In genomic region chr12:121223947-121224285, GRCh38 we compare ENCODE assay signal across 16 cellular contexts. TPM values are rescaled to one million over a fixed set of nuclear protein-coding genes. Genes with fewer than 3 reads are reported as not detected.
DNase-seq lines count a peak whose midpoint lies in the region; ATAC-seq, FAIRE-seq and TF ChIP-seq lines count a peak whose summit lies in the region.
"Had no signal": no experiment of that assay in that cellular context is flagged by ENCODE, and none has a peak within 500 bp of the region (broad histone marks: within the 10 kb centered on the region; RNA-seq: fewer than 3 reads in every experiment).

No MANE protein-coding gene starts in this region.

- CTCF ChIA-PET in T-cell (lab: Charles Lee) = interaction anchor here (0.5 to 1.6 kb wide), 4 partner anchors 16 to 165 kb away, joined by 3 to 5 read pairs (median 3); no protein-coding TSS in a partner anchor

- POLR2A ChIA-PET in T-cell (lab: Charles Lee) = interaction anchor here in 1 of 2 donors (0.6 kb wide), 1 partner anchor 172 kb away, joined by 8 read pairs; no protein-coding TSS in a partner anchor

- DNase-seq in stimulated activated naive CD8-positive, alpha-beta T cell treated with anti-CD3 and anti-CD28 coated beads, Interleukin-15, amount 100 ng/mL, for 72 hours = no peak
- DNase-seq in T-cell (no peak), memory B cell (ENCODE audit: low spot score in 2 of 2) (no peak), putamen (ENCODE audit: low spot score) (no peak), NCI-H1092 (lab: John Stamatoyannopoulos, UW) (no peak), GM12892 (ENCODE audit: insufficient read length) (no peak)
- DNase-seq: activated gamma-delta T cell, DMS79 treated with DMSO at 0.1 percent for 48 hours, IMR-90, NCI-H2081 treated with DMSO at 0.1 percent for 48 hours, NCI-H524 treated with DMSO at 0.1 percent for 48 hours, SJCRH30 had no signal

- H3K27me3 Mint-ChIP-seq in stimulated activated naive CD8-positive, alpha-beta T cell treated with anti-CD3 and anti-CD28 coated beads, Interleukin-15, Interleukin-2, amounts not matched to agents 100 ng/mL and 50 ng/mL, for 24 hours = no peaks in the 10 kb centered on the region
- no peaks in the 10 kb centered on the region for H3K27me3 Mint-ChIP-seq in stimulated activated naive CD8-positive, alpha-beta T cell treated with anti-CD3 and anti-CD28 coated beads, Interleukin-15, amount 100 ng/mL, for 72 hours
- H3K27me3 Mint-ChIP-seq in T-cell = no peaks in the 10 kb centered on the region
- H3K27me3 Mint-ChIP-seq in memory B cell = no peaks in the 10 kb centered on the region
- H3K27me3 Mint-ChIP-seq: dendritic cell treated with granulocyte-macrophage colony-stimulating factor and Interleukin-4, amounts not matched to agents 40 ng/mL and 50 ng/mL, for 4 days had no signal

- no peak for TF ChIP-seq POLR2A in GM12892 (IDR thresholded peaks at IDR 0.05; ENCODE audit: low read depth, low read length)

- H3K4me1 Mint-ChIP-seq in stimulated activated naive CD8-positive, alpha-beta T cell treated with anti-CD3 and anti-CD28 coated beads, Interleukin-15, Interleukin-2, amounts not matched to agents 100 ng/mL and 50 ng/mL, for 24 hours (ENCODE audit: low read depth) = peaks cover 37% of the 10 kb centered on the region
- peaks cover 54% of the 10 kb centered on the region for H3K4me1 Mint-ChIP-seq in stimulated activated naive CD8-positive, alpha-beta T cell treated with anti-CD3 and anti-CD28 coated beads, Interleukin-15, amount 100 ng/mL, for 72 hours
- H3K4me1 Mint-ChIP-seq in T-cell = peaks cover 48 to 59% (median 56%) of the 10 kb centered on the region in 3 donors
- H3K4me1 Mint-ChIP-seq in memory B cell = peaks cover 25% of the 10 kb centered on the region

- H3K36me3 Mint-ChIP-seq in stimulated activated naive CD8-positive, alpha-beta T cell treated with anti-CD3 and anti-CD28 coated beads, Interleukin-15, Interleukin-2, amounts not matched to agents 100 ng/mL and 50 ng/mL, for 24 hours (ENCODE audit: low read depth) = peaks cover 22% of the 10 kb centered on the region
- H3K36me3 Mint-ChIP-seq in T-cell (peaks cover 24% of the 10 kb centered on the region), memory B cell (peaks cover 7% of the 10 kb centered on the region)

- peak overlapping the region; percentile 36 for H3K27ac Mint-ChIP-seq in stimulated activated naive CD8-positive, alpha-beta T cell treated with anti-CD3 and anti-CD28 coated beads, Interleukin-15, Interleukin-2, amounts not matched to agents 100 ng/mL and 50 ng/mL, for 24 hours
- peak overlapping the region in 1 of 2 donors; percentile 77 for H3K27ac Mint-ChIP-seq in stimulated activated naive CD8-positive, alpha-beta T cell treated with anti-CD3 and anti-CD28 coated beads, Interleukin-15, amount 100 ng/mL, for 72 hours
- peak overlapping the region; percentile 94 to 98 for H3K27ac Mint-ChIP-seq in T-cell
- peak overlapping the region; percentile 95 for H3K27ac Mint-ChIP-seq in memory B cell
- H3K27ac Mint-ChIP-seq: dendritic cell treated with granulocyte-macrophage colony-stimulating factor and Interleukin-4, amounts not matched to agents 40 ng/mL and 50 ng/mL, for 4 days had no signal

- no peak for ATAC-seq in stimulated activated naive CD8-positive, alpha-beta T cell treated with anti-CD3 and anti-CD28 coated beads, Interleukin-15, amount 100 ng/mL, for 72 hours
- no peak for ATAC-seq in T-cell (replicated peaks in 1 of 4)
- no peak for ATAC-seq in memory B cell (ENCODE audit: low read depth)
- ATAC-seq: body of pancreas, left lung had no signal

- no peaks in the 10 kb centered on the region for H3K9me3 Mint-ChIP-seq in stimulated activated naive CD8-positive, alpha-beta T cell treated with anti-CD3 and anti-CD28 coated beads, Interleukin-15, Interleukin-2, amounts not matched to agents 100 ng/mL and 50 ng/mL, for 24 hours
- H3K9me3 Mint-ChIP-seq in stimulated activated naive CD8-positive, alpha-beta T cell treated with anti-CD3 and anti-CD28 coated beads, Interleukin-15, amount 100 ng/mL, for 72 hours = no peaks in the 10 kb centered on the region
- no peaks in the 10 kb centered on the region for H3K9me3 Mint-ChIP-seq in T-cell
- H3K9me3 Mint-ChIP-seq in memory B cell = no peaks in the 10 kb centered on the region
- H3K9me3 Mint-ChIP-seq: dendritic cell treated with granulocyte-macrophage colony-stimulating factor and Interleukin-4, amounts not matched to agents 40 ng/mL and 50 ng/mL, for 4 days had no signal

- FAIRE-seq in GM12892 (lab: Jason Lieb, UNC) = no peak

- H3K4me3 Mint-ChIP-seq in stimulated activated naive CD8-positive, alpha-beta T cell treated with anti-CD3 and anti-CD28 coated beads, Interleukin-15, Interleukin-2, amounts not matched to agents 100 ng/mL and 50 ng/mL, for 24 hours = no peak overlapping the region
- peak overlapping the region in 1 of 2 donors; percentile 1 for H3K4me3 Mint-ChIP-seq in stimulated activated naive CD8-positive, alpha-beta T cell treated with anti-CD3 and anti-CD28 coated beads, Interleukin-15, amount 100 ng/mL, for 72 hours
- H3K4me3 Mint-ChIP-seq in T-cell = peak overlapping the region in 2 of 3 donors; percentile 34 to 79
- H3K4me3 Mint-ChIP-seq in memory B cell = peak overlapping the region; percentile 41
- H3K4me3 Mint-ChIP-seq: dendritic cell treated with granulocyte-macrophage colony-stimulating factor and Interleukin-4, amounts not matched to agents 40 ng/mL and 50 ng/mL, for 4 days had no signal

RNA-seq across cellular contexts. Expression of gene P2RX4, which starts 14.0 kb away (rescaled TPM):
- total RNA-seq in T-cell = 10 to 100 TPM; 36.2 to 62.3 (median 36.9) TPM
- 18.4 TPM for polyA plus RNA-seq in GM12892 (2012; ENCODE audit: missing spikeins)
